9 cellular contexts compared by ENCODE assay signal in genomic region chrX:85244411-85245210, GRCh38. TPM values are rescaled to one million over a fixed set of nuclear protein-coding genes. Genes with fewer than 3 reads are reported as not detected.
DNase-seq lines count a peak whose midpoint lies in the region; ATAC-seq, FAIRE-seq and TF ChIP-seq lines count a peak whose summit lies in the region.
"Had no signal": no experiment of that assay in that cellular context is flagged by ENCODE, and none has a peak within 500 bp of the region (broad histone marks: within the 10 kb centered on the region; RNA-seq: fewer than 3 reads in every experiment).

No MANE protein-coding gene starts in this region.

- H4K20me1 ChIP-seq in keratinocyte (ENCODE audit: control insufficient read depth, extremely low read depth, insufficient read depth, low read length), result no peaks in the 10 kb centered on the region
- peaks cover 7% of the 10 kb centered on the region for H4K20me1 ChIP-seq in smooth muscle cell (ENCODE audit: low read depth)

- DNase-seq in SHP77 (lab: John Stamatoyannopoulos, UW) (peak; percentile 8 to 12), SHP77 treated with DMSO at 0.1 percent for 48 hours (lab: John Stamatoyannopoulos, UW) (no peak), NCI-H460 (ENCODE audit: extremely low read depth, low read depth) (peak; percentile 22), body of pancreas (peak; percentile 2 to 29 (median 14)), keratinocyte (ENCODE audit: low read depth, low spot score) (no peak), smooth muscle cell (lab: John Stamatoyannopoulos, UW; ENCODE audit: unreplicated experiment) (peak; percentile 9), GM19238 (ENCODE audit: insufficient read length, low spot score) (no peak)

- no peaks in the 10 kb centered on the region for H3K27me3 ChIP-seq in body of pancreas
- no peaks in the 10 kb centered on the region for H3K27me3 ChIP-seq in keratinocyte (ENCODE audit: control insufficient read depth, extremely low read depth, insufficient read depth, low read length)
- H3K27me3 ChIP-seq in smooth muscle cell (ENCODE audit: low read depth), result no peaks in the 10 kb centered on the region

- dilution Hi-C loops in keratinocyte (cut with MboI; ENCODE audit: extremely low pct_ligation_motif_present, low sequenced_read_pairs), result no loop called here

- no peaks in the 10 kb centered on the region for H3K79me2 ChIP-seq in keratinocyte (ENCODE audit: control insufficient read depth, insufficient read depth, low read length)
- H3K79me2 ChIP-seq in smooth muscle cell (ENCODE audit: low read depth), result peaks cover 21% of the 10 kb centered on the region

- no peaks in the 10 kb centered on the region for H3K4me1 ChIP-seq in body of pancreas
- H3K4me1 ChIP-seq in keratinocyte (ENCODE audit: control insufficient read depth, extremely low read depth, insufficient read depth, low read length), result no peaks in the 10 kb centered on the region
- H3K4me1 ChIP-seq in smooth muscle cell (ENCODE audit: low read depth), result no peaks in the 10 kb centered on the region

- no peaks in the 10 kb centered on the region for H3K9me3 ChIP-seq in body of pancreas
- H3K9me3 ChIP-seq in keratinocyte (ENCODE audit: control insufficient read depth, low read depth, low read length), result no peaks in the 10 kb centered on the region
- H3K9me3 ChIP-seq in smooth muscle cell (replicated peaks; ENCODE audit: low read depth), result no peaks in the 10 kb centered on the region

- peak overlapping the region; percentile 12 to 83 (median 77) for H3K27ac ChIP-seq in body of pancreas
- H3K27ac ChIP-seq in keratinocyte (ENCODE audit: control insufficient read depth, insufficient read depth, low read length), result no peak overlapping the region
- peak overlapping the region; percentile 68 for H3K27ac ChIP-seq in smooth muscle cell (ENCODE audit: low read depth)

- H3K9ac ChIP-seq in keratinocyte (ENCODE audit: control insufficient read depth, extremely low read depth, insufficient read depth, low read length) (peak overlapping the region; percentile 65), smooth muscle cell (ENCODE audit: low read depth) (peak overlapping the region; percentile 76)

- H3F3A ChIP-seq in smooth muscle cell (ENCODE audit: low read depth), result no peaks in the 10 kb centered on the region

- FAIRE-seq in keratinocyte (lab: Jason Lieb, UNC), result no peak
- FAIRE-seq: frontal cortex had no signal

- H3K36me3 ChIP-seq in body of pancreas (replicated peaks in 1 of 2; ENCODE audit: insufficient read depth in 1 of 2, low read depth in 2 of 2), result no peaks in the 10 kb centered on the region
- no peaks in the 10 kb centered on the region for H3K36me3 ChIP-seq in keratinocyte (ENCODE audit: control insufficient read depth in 2 of 2, extremely low read depth in 1 of 2, insufficient read depth in 2 of 2, low read length in 2 of 2)
- H3K36me3 ChIP-seq in smooth muscle cell (ENCODE audit: low read depth), result no peaks in the 10 kb centered on the region

- H3K4me3 ChIP-seq in body of pancreas, result peak overlapping the region; percentile 27 to 56
- H3K4me3 ChIP-seq in keratinocyte (ENCODE audit: control insufficient read depth in 2 of 3, extremely low read depth in 1 of 3, insufficient read depth in 2 of 3, low read depth in 1 of 3, low read length in 3 of 3), result peak overlapping the region; percentile 57 to 80 (median 69)
- H3K4me3 ChIP-seq in smooth muscle cell, result peak overlapping the region; percentile 67

- H2AFZ ChIP-seq in keratinocyte (ENCODE audit: control insufficient read depth, low read length) (peak overlapping the region; percentile 92), smooth muscle cell (ENCODE audit: low read depth) (peak overlapping the region; percentile 79)

- ATAC-seq in HG02588 (IDR thresholded peaks at IDR 0.05; ENCODE audit: unreplicated experiment), result peak; percentile 47
- peak; percentile 55 for ATAC-seq in body of pancreas

- intact Hi-C loops in body of pancreas (cut with DNase I), result no loop called here

- 0% methylated on average over 8 to 28 of the region's 42 CpGs for WGBS in body of pancreas, 2 donors
- WGBS in smooth muscle cell (ENCODE audit: low lambda C conversion rate), result 43% methylated on average over 38 of the region's 42 CpGs

- TF ChIP-seq CTCF in body of pancreas (IDR thresholded peaks at IDR 0.05) (no peak), keratinocyte (optimal IDR thresholded peaks at IDR 0.05 in 1 of 3, IDR thresholded peaks at IDR 0.05 in 1 of 3, conservative IDR thresholded peaks at IDR 0.05 in 1 of 3; ENCODE audit: extremely low read depth in 1 of 3, insufficient read depth in 2 of 3, low read length in 3 of 3) (no peak), smooth muscle cell (IDR thresholded peaks at IDR 0.05; ENCODE audit: borderline replicate concordance, insufficient read depth, poor library complexity, severe bottlenecking) (no peak)

- no peak for TF ChIP-seq POLR2A in body of pancreas (IDR thresholded peaks at IDR 0.05)

- H3K4me2 ChIP-seq in keratinocyte (ENCODE audit: control insufficient read depth, extremely low read depth, insufficient read depth, low read depth, low read length) (peak overlapping the region; percentile 76), smooth muscle cell (peak overlapping the region; percentile 82)

- H3K9me1 ChIP-seq in keratinocyte (ENCODE audit: control insufficient read depth, extremely low read depth, insufficient read depth, low read length), result no peaks in the 10 kb centered on the region

RNA-seq across cellular contexts. Expression of gene ZNF711, which starts 0.8 kb away (rescaled TPM):
- total RNA-seq in NCI-H460 (2014; rRNA removed; shearing (Covaris generic)), result 15.8 and 17.9 TPM in 2 replicates
- 21.7 and 25.9 TPM in 2 replicates for polyA plus RNA-seq in NCI-H460 (2014; cell fraction: nucleus; rRNA removed)
- total RNA-seq in body of pancreas (1 to 10 TPM; 4.7 to 5.6 TPM), smooth muscle cell (21.2 and 35.7 TPM in 2 replicates)
- polyA plus RNA-seq in keratinocyte (0.92 to 2.9 TPM (median 2.4 TPM) in 3 replicates), smooth muscle cell (8.2 and 14.7 TPM in 2 replicates)
- 2.1 TPM for polyA plus RNA-seq in keratinocyte (2011; ENCODE audit: low read depth)
- 0.68 and 1.4 TPM in 2 replicates for polyA plus RNA-seq in keratinocyte (2011; cell fraction: cytosol; rRNA removed)
- 4.4 and 6.6 TPM in 2 replicates for polyA plus RNA-seq in keratinocyte (2011; cell fraction: nucleus; rRNA removed)
- polyA plus RNA-seq in keratinocyte (2012; ENCODE audit: low replicate concordance), result 0.89 and 2.3 TPM in 2 replicates
- 1.4 to 2.5 TPM in 2 of 3 replicates, not detected in the other for polyA minus RNA-seq in keratinocyte
- 0.96 TPM for polyA minus RNA-seq in keratinocyte (2011; cell fraction: cytosol; rRNA and poly(A)+ RNA removed)
- polyA minus RNA-seq in keratinocyte (2011; cell fraction: nucleus; rRNA and poly(A)+ RNA removed), result 1.2 and 1.6 TPM in 2 replicates

RNA-seq across cellular contexts. Expression of gene SATL1, which starts 1.0 kb away (rescaled TPM):
- 0.17 and 0.37 TPM in 2 replicates for total RNA-seq in NCI-H460 (2014; rRNA removed; shearing (Covaris generic))
- polyA plus RNA-seq in NCI-H460 (2014; cell fraction: nucleus; rRNA removed), result 0.11 and 0.38 TPM in 2 replicates
- total RNA-seq in body of pancreas (not detected), smooth muscle cell (0.09 TPM in 1 of 2 replicates, not detected in the other)
- polyA plus RNA-seq in keratinocyte (0.18 to 0.52 TPM (median 0.30 TPM) in 3 replicates), smooth muscle cell (0.06 and 0.11 TPM in 2 replicates)
- 1.4 TPM for polyA plus RNA-seq in keratinocyte (2011; ENCODE audit: low read depth)
- 0.39 and 0.83 TPM in 2 replicates for polyA plus RNA-seq in keratinocyte (2011; cell fraction: cytosol; rRNA removed)
- 0.05 and 0.31 TPM in 2 replicates for polyA plus RNA-seq in keratinocyte (2011; cell fraction: nucleus; rRNA removed)
- polyA plus RNA-seq in keratinocyte (2012; ENCODE audit: low replicate concordance), result 0.22 and 0.71 TPM in 2 replicates
- 0.13 to 0.20 TPM in 2 of 3 replicates, not detected in the other for polyA minus RNA-seq in keratinocyte
- not detected for polyA minus RNA-seq in keratinocyte (2011; cell fraction: cytosol; rRNA and poly(A)+ RNA removed)
- 0.21 and 0.23 TPM in 2 replicates for polyA minus RNA-seq in keratinocyte (2011; cell fraction: nucleus; rRNA and poly(A)+ RNA removed)

Comparison
In these comparisons a context has a peak if more than half of its experiments do, and no peak if none do; other contexts are left out.
1. DNase-seq: peak in SHP77 (2 of 2), NCI-H460 (single experiment), body of pancreas (4 of 4) and smooth muscle cell (single experiment); none in SHP77 treated with DMSO at 0.1 percent for 48 hours (single experiment), keratinocyte (single experiment) and GM19238 (single experiment).
2. Peak in every context shown above with its lines, with median percentiles within 50 percentile points of each other: H3K4me3 ChIP-seq.